8 cellular contexts compared by ENCODE assay signal in the genomic region with DNA sequence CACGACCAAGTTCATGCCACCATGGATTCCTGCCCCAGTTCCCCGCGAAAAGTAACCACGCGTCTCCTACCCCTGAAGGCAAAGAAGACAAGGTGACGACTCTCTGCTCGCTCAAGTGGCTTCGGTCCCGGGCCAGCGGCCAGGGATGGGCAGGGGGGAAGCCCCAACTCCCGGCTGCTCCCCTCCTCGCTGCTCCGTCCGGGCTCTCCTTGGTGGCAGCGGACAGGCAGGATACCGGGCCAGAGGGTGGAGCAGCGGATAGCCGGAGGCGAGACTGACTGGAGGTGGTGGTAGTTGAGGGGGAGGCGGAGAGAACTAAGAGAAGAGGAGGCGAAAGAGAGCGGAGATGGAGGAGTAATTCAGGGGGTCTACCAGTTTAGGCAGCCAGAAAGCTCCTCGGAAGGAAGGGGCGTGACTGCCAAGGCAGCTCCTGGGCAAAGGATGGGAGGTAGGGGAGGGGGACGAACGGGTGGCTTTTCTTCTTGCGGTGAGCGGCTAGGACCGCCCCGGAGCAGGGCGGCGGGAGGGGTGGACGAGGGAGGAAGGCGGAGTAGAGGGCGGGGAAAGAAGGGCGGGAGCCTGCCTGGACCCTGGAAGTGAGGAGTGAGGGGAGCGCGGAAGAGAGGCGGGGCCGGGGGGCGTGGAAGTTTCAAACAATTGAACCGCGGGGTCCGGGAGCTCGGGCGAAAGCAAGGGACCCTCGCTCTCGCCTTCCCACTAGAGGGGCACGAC. TPM values are rescaled to one million over a fixed set of nuclear protein-coding genes. Genes with fewer than 3 reads are reported as not detected.
A peak's percentile ranks its signal among the peaks of the same experiment; 100 is the strongest.
DNase-seq lines count a peak whose midpoint lies in the region; ATAC-seq, FAIRE-seq and TF ChIP-seq lines count a peak whose summit lies in the region.

A gene with protein sequence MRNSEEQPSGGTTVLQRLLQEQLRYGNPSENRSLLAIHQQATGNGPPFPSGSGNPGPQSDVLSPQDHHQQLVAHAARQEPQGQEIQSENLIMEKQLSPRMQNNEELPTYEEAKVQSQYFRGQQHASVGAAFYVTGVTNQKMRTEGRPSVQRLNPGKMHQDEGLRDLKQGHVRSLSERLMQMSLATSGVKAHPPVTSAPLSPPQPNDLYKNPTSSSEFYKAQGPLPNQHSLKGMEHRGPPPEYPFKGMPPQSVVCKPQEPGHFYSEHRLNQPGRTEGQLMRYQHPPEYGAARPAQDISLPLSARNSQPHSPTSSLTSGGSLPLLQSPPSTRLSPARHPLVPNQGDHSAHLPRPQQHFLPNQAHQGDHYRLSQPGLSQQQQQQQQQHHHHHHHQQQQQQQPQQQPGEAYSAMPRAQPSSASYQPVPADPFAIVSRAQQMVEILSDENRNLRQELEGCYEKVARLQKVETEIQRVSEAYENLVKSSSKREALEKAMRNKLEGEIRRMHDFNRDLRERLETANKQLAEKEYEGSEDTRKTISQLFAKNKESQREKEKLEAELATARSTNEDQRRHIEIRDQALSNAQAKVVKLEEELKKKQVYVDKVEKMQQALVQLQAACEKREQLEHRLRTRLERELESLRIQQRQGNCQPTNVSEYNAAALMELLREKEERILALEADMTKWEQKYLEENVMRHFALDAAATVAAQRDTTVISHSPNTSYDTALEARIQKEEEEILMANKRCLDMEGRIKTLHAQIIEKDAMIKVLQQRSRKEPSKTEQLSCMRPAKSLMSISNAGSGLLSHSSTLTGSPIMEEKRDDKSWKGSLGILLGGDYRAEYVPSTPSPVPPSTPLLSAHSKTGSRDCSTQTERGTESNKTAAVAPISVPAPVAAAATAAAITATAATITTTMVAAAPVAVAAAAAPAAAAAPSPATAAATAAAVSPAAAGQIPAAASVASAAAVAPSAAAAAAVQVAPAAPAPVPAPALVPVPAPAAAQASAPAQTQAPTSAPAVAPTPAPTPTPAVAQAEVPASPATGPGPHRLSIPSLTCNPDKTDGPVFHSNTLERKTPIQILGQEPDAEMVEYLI (minus strand): TSS at position 450 of the 732 bp plus-strand sequence. CDS start 17,705 bp downstream, outside the sequence.

- TF ChIP-seq CTCF in K562 (IDR thresholded peaks at IDR 0.05 in 2 of 3, conservative IDR thresholded peaks at IDR 0.05 in 1 of 3; ENCODE audit: insufficient read depth in 2 of 3, low read depth in 1 of 3, low read length in 3 of 3) = no peak

- BruUV-seq in K562 (replicated peaks; lab: Mats Ljungman, UMichigan) = no TSS peak

- in situ Hi-C loops in K562 (cut with MboI) = no loop called here

- H3K4me3 ChIP-seq in K562 (peak within 1 kb of the TSS; percentile 51), iPS-11a (ENCODE audit: low read depth, low read length) (peak within 1 kb of the TSS; percentile 65)

- no peaks in the 10 kb centered on the region for H4K20me1 ChIP-seq in K562 (replicated peaks; ENCODE audit: control insufficient read depth, insufficient read depth, low read length)

- intact Hi-C loops in K562 (cut with micrococcal nuclease) = no loop called here
- intact Hi-C loops in sciatic nerve (cut with DNase I) = no loop called here

- DNase-seq in GDM1 (lab: John Stamatoyannopoulos, UW) (peak; percentile 71), HEK293T (ENCODE audit: extremely low spot score) (peak; percentile 89), NCI-H1092 (lab: John Stamatoyannopoulos, UW) (peak; percentile 82), T-helper 9 cell (peak; percentile 59), K562 (ENCODE audit: extremely low read depth in 1 of 4, low spot score in 3 of 4) (peak; percentile 42 to 72 (median 62)), sciatic nerve (ENCODE audit: low spot score) (peak; percentile 88), cortex of kidney (lab: John Stamatoyannopoulos, UW) (no peak)

- peak within 1 kb of the TSS in 1 of 2 experiments; percentile 58; a peak in 1 of 4 replicates for H3K9ac ChIP-seq in K562 (ENCODE audit: insufficient read depth in 1 of 2, low read depth in 2 of 2, low read length in 2 of 2)

- POLR2A ChIA-PET in HEK293T (lab: Yijun Ruan, JAX) = interaction anchor here (0.6 to 6.4 kb wide), 9 partner anchors 9 to 1823 kb away, joined by 3 to 52 read pairs (median 5); no protein-coding TSS in a partner anchor
- POLR2A ChIA-PET in K562 (lab: Yijun Ruan, JAX) = interaction anchor here (0.6 kb wide), 1 partner anchor 52 kb away, joined by 4 read pairs; no protein-coding TSS in a partner anchor

- H3K9me3 ChIP-seq in K562 (replicated peaks; ENCODE audit: control insufficient read depth, insufficient read depth, low read depth, low read length) = no peaks in the 10 kb centered on the region

- H2AFZ ChIP-seq in K562 (ENCODE audit: low read depth, low read length) = peak within 1 kb of the TSS; percentile 87

- H3K4me2 ChIP-seq in K562 (ENCODE audit: insufficient read depth, low read length) = peak within 1 kb of the TSS; percentile 68

- no peak within 1 kb of the TSS for H3K27ac ChIP-seq in K562 (ENCODE audit: extremely low read depth, low read depth, low read length)

- no peak for TF ChIP-seq EP300 in K562 (IDR thresholded peaks at IDR 0.05; ENCODE audit: low read length)

- H3K27me3 ChIP-seq in K562 (ENCODE audit: control insufficient read depth in 2 of 2, insufficient read depth in 2 of 2, low read length in 2 of 2) = peaks cover 0 to 4% of the 10 kb centered on the region in 2 experiments; a peak in 1 of 5 replicates

- peaks cover 0 to 12% of the 10 kb centered on the region in 2 experiments; a peak in 2 of 5 replicates for H3K4me1 ChIP-seq in K562 (replicated peaks in 1 of 2; ENCODE audit: control insufficient read depth in 2 of 2, insufficient read depth in 2 of 2, low read length in 2 of 2)

- FAIRE-seq in K562 (lab: Jason Lieb, UNC) = no peak

- ATAC-seq in K562 (peak; percentile 93), sciatic nerve (peak; percentile 95)

- TF ChIP-seq RAD21 in K562 (CRISPR knock-in tag; conservative IDR thresholded peaks at IDR 0.05 in 1 of 2, IDR thresholded peaks at IDR 0.05 in 1 of 2) = no peak

- no peaks in the 10 kb centered on the region for H3K9me1 ChIP-seq in K562 (ENCODE audit: control insufficient read depth, insufficient read depth, low read length)

- CTCF ChIA-PET in HEK293T (lab: Yijun Ruan, JAX) (interaction anchor here (1.2 kb wide), 1 partner anchor 10 kb away, joined by 4 read pairs; no protein-coding TSS in a partner anchor), K562 (lab: Yijun Ruan, JAX; ENCODE audit: low intra/inter-chr PET ratio) (no interaction called here)

- WGBS in K562 (ENCODE audit: insufficient coverage, low coverage, missing lambda C conversion rate) = 6% methylated on average over 6 of the region's 49 CpGs

- no peaks in the 10 kb centered on the region for H3K79me2 ChIP-seq in K562 (ENCODE audit: control insufficient read depth, insufficient read depth, low read length)

- no peaks in the 10 kb centered on the region for H3K36me3 ChIP-seq in K562 (ENCODE audit: control insufficient read depth, insufficient read depth, low read length)

- TF ChIP-seq POLR2A in K562 (conservative IDR thresholded peaks at IDR 0.05) = no peak

TF ChIP-seq in HEK293T, 16 proteins besides CTCF, POLR2A, EP300 and RAD21:
- TF ChIP-seq CTBP1 (IDR thresholded peaks at IDR 0.05; ENCODE audit: borderline replicate concordance) (peak; percentile 82; the same call in 1 of the 2 replicates), TARDBP (IDR thresholded peaks at IDR 0.05) (peak; percentile 57; the same call in 1 of the 2 replicates), L3MBTL2 (conservative IDR thresholded peaks at IDR 0.05) (peak; percentile 64; the same call in 1 of the 2 replicates), ELF4 (IDR thresholded peaks at IDR 0.05) (no peak)

TF ChIP-seq in K562, 482 proteins besides CTCF, POLR2A, EP300 and RAD21 (continues in another document):
- no peak for TF ChIP-seq HNRNPL (IDR thresholded peaks at IDR 0.05; ENCODE audit: low read depth, low read length)

RNA-seq across cellular contexts. Expression of the gene that starts here (rescaled TPM):
- not detected in 2 replicates for total RNA-seq in K562 (2011; cell fraction: chromatin; rRNA removed; ENCODE audit: low replicate concordance)
- not detected in 2 replicates for total RNA-seq in K562 (2011; cell fraction: nucleolus; rRNA removed)
- not detected in 2 replicates for total RNA-seq in K562 (2011; cell fraction: nucleoplasm; rRNA removed)
- total RNA-seq in K562 (2014; rRNA removed) = not detected in 2 replicates
- total RNA-seq in K562 (2014; rRNA removed; fragmentation: Illumina TruSeq; extraction: Trizol) = not detected in 2 replicates
- not detected in 2 replicates for total RNA-seq in K562 (2015; rRNA removed; fragmentation: Illumina TruSeq; extraction: Trizol)
- total RNA-seq in K562 (2021) = 0.04 and 0.16 TPM in 2 replicates
- not detected in 2 replicates for polyA plus RNA-seq in K562 (2011; rRNA removed)
- polyA plus RNA-seq in K562 (2011; cell fraction: cytosol; rRNA removed) = 0.01 TPM in 1 of 2 replicates, not detected in the other
- polyA plus RNA-seq in K562 (2011; cell fraction: nucleus; rRNA removed) = not detected in 2 replicates
- polyA plus RNA-seq in K562 (2012) = not detected in 2 replicates
- not detected in 2 replicates for polyA plus RNA-seq in K562 (2014; fragmentation: Illumina TruSeq; extraction: Trizol)
- not detected for polyA plus RNA-seq in K562 (2014; fragmentation: Nextera tagmentation; extraction: Ambion mirVana)
- polyA plus RNA-seq in K562 (2014; rRNA removed) = not detected in 2 replicates
- not detected in 2 replicates for polyA minus RNA-seq in K562 (2011; rRNA and poly(A)+ RNA removed)
- not detected in 2 replicates for polyA minus RNA-seq in K562 (2011; cell fraction: cytosol; rRNA and poly(A)+ RNA removed)
- polyA minus RNA-seq in K562 (2011; cell fraction: nucleus; rRNA and poly(A)+ RNA removed) = not detected in 2 replicates
- total RNA-seq in sciatic nerve = 38.2 TPM

Comparison
In these comparisons a context has a peak if more than half of its experiments do, and no peak if none do; other contexts are left out.
1. RNA of the gene that starts here (total RNA-seq): 38.2 TPM in sciatic nerve (single experiment); 0.04 to 0.16 TPM in K562; every median in the first group is over 10 times any median in the second.
2. Peak in DNase-seq, ATAC-seq, H3K4me3 ChIP-seq and H3K4me2 ChIP-seq in K562; RNA of the gene not detected or under 1 TPM.